Comparison of ENCODE assay signal across 5 cellular contexts in genomic region chr2:67225287-67225973, GRCh38.
"Had no signal": no experiment of that assay in that cellular context is flagged by ENCODE, and none has a peak within 500 bp of the region (broad histone marks: within the 10 kb centered on the region; RNA-seq: fewer than 3 reads in every experiment).

No MANE protein-coding gene starts in this region.

- H3K4me3 ChIP-seq: GM23338 had no signal

- DNase-seq: H9, HCEC 1CT, HFFc6, KBM-7 had no signal

- ATAC-seq: GM23338 had no signal
